Comparison of ENCODE assay signal across 10 cellular contexts in genomic region chr4:2696423-2696822, GRCh38. TPM values are rescaled to one million over a fixed set of nuclear protein-coding genes. Genes with fewer than 3 reads are reported as not detected.
A peak's percentile ranks its signal among the peaks of the same experiment; 100 is the strongest.
DNase-seq lines count a peak whose midpoint lies in the region; ATAC-seq lines count a peak whose summit lies in the region.
"Had no signal": no experiment of that assay in that cellular context is flagged by ENCODE, and none has a peak within 500 bp of the region (broad histone marks: within the 10 kb centered on the region; RNA-seq: fewer than 3 reads in every experiment).

No MANE protein-coding gene starts in this region.

- H3K27me3 Mint-ChIP-seq in naive thymus-derived CD8-positive, alpha-beta T cell = no peaks in the 10 kb centered on the region

- H3K4me3 ChIP-seq in HAP-1 = no peak overlapping the region

- DNase-seq in KBM-7 (peak; percentile 86), NK-92 (lab: John Stamatoyannopoulos, UW; ENCODE audit: unreplicated experiment) (no peak), HAP-1 (ENCODE audit: low spot score in 2 of 2) (no peak), pons (ENCODE audit: low spot score) (no peak)
- peak in 1 of 10 donors; percentile 30 for DNase-seq in naive thymus-derived CD8-positive, alpha-beta T cell
- DNase-seq: GOT3, left cardiac atrium, NCI-H774 had no signal

- peaks cover 85% of the 10 kb centered on the region for H3K36me3 ChIP-seq in HAP-1 (replicated peaks)

- peaks cover 0 to 23% (median 0%) of the 10 kb centered on the region in 4 donors for H3K4me1 Mint-ChIP-seq in naive thymus-derived CD8-positive, alpha-beta T cell

- no peaks in the 10 kb centered on the region for H3K27me3 ChIP-seq in HAP-1 (ENCODE audit: low read depth)

- H3K9me3 ChIP-seq in HAP-1 = no peaks in the 10 kb centered on the region

- in situ Hi-C loops in KBM-7 (cut with MboI; ENCODE audit: low pct_unique_long_range_greater_than_20kb, low sequenced_read_pairs) = no loop called here
- in situ Hi-C loops in HAP-1 (cut with MboI; ENCODE audit: low sequenced_read_pairs) = no loop called here

- peak overlapping the region in 3 of 10 donors; percentile 6 to 53 (median 43) for H3K27ac Mint-ChIP-seq in naive thymus-derived CD8-positive, alpha-beta T cell

- H3K36me3 Mint-ChIP-seq in naive thymus-derived CD8-positive, alpha-beta T cell = peaks cover 4 to 93% (median 30%) of the 10 kb centered on the region in 3 donors

- peak overlapping the region in 2 of 10 donors; percentile 19 to 63 for H3K4me3 Mint-ChIP-seq in naive thymus-derived CD8-positive, alpha-beta T cell

- no peaks in the 10 kb centered on the region for H3K4me1 ChIP-seq in HAP-1

- no peaks in the 10 kb centered on the region for H3K9me3 Mint-ChIP-seq in naive thymus-derived CD8-positive, alpha-beta T cell

- POLR2A ChIA-PET in naive thymus-derived CD8-positive, alpha-beta T cell (lab: Charles Lee) = no interaction called here

- ATAC-seq in GM19035 (IDR thresholded peaks at IDR 0.05; ENCODE audit: unreplicated experiment) (peak; percentile 92), HG02623 (IDR thresholded peaks at IDR 0.05; ENCODE audit: unreplicated experiment) (peak; percentile 94)
- peak; percentile 27 to 71 for ATAC-seq in naive thymus-derived CD8-positive, alpha-beta T cell

RNA-seq across cellular contexts. Expression of gene TNIP2, which starts 59.7 kb away (rescaled TPM):
- 10 to 100 TPM; 48.1 to 48.4 TPM for total RNA-seq in naive thymus-derived CD8-positive, alpha-beta T cell
- 10 to 100 TPM; 34.2 to 52.5 (median 43.5) TPM for polyA plus RNA-seq in naive thymus-derived CD8-positive, alpha-beta T cell
